21 cellular contexts compared by ENCODE assay signal in the genomic region with DNA sequence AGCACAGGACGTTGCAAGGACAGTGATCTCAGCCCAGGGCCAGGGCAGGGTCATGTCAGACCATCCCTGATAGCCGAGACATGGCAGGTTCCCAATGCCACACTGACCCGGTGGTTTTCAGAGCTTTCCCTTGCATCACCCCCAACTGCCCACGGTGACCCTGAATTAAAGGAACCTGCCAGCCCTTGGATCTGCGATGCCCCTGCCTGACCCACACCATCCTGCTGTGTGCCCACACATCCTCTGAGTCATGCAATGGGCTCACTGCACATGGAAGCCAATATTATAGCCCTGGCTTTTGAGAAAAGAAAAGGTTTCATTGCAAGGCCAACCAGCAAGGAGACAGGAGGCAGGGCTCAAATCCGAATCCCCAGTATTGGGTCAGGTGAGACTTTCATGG.
DNase-seq lines count a peak whose midpoint lies in the region; ATAC-seq and TF ChIP-seq lines count a peak whose summit lies in the region.
"Had no signal": no experiment of that assay in that cellular context is flagged by ENCODE, and none has a peak within 500 bp of the region (broad histone marks: within the 10 kb centered on the region; RNA-seq: fewer than 3 reads in every experiment).

No MANE protein-coding gene starts in this region.

- H3K9ac ChIP-seq in OCI-LY3 (ENCODE audit: low read length), result no peak overlapping the region

- no peak overlapping the region for H3K27ac ChIP-seq in OCI-LY3 (ENCODE audit: low read length)

- no peak overlapping the region for H2AFZ ChIP-seq in OCI-LY3 (ENCODE audit: low read depth, low read length)

- peaks cover 7% of the 10 kb centered on the region for H3K4me1 ChIP-seq in OCI-LY3 (ENCODE audit: low read length)

- H3K4me2 ChIP-seq in OCI-LY3 (ENCODE audit: low read length), result 0 out of 2 replicates have a peak overlapping the region, but pooled peaks have one; percentile 0

- H4K20me1 ChIP-seq in OCI-LY3 (ENCODE audit: insufficient read depth, low read length), result no peaks in the 10 kb centered on the region

- no peak overlapping the region for H3K4me3 ChIP-seq in OCI-LY3 (ENCODE audit: low read length)

- DNase-seq in LHCN-M2 (ENCODE audit: low read depth) (peak; percentile 12), kidney tubule cell (ENCODE audit: low spot score) (peak; percentile 3), epidermal melanocyte (ENCODE audit: insufficient read length, low spot score) (no peak), AG08395 (ENCODE audit: low spot score) (no peak), HPDE6-E6E7 (ENCODE audit: extremely low spot score) (no peak)
- DNase-seq: ACHN; C1 segment of cervical spinal cord; Calu3; CD8-positive, alpha-beta memory T cell; KBM-7; NCI-H1048; NCI-H1436; NCI-H187 treated with DMSO at 0.1 percent for 48 hours; NCI-H345; NCI-H524; NCI-H774; NK-92 treated with Interleukin-12 subunit alpha and Interleukin-12 subunit beta, amount 100 ng/mL, for 24 hours had no signal

- H3K79me2 ChIP-seq in OCI-LY3 (ENCODE audit: low read length), result no peaks in the 10 kb centered on the region

- H3K36me3 ChIP-seq in OCI-LY3 (replicated peaks; ENCODE audit: low read depth, low read length), result no peaks in the 10 kb centered on the region

- ATAC-seq in GM21737 (IDR thresholded peaks at IDR 0.05; ENCODE audit: unreplicated experiment), result no peak
- ATAC-seq: HepG2, Right ventricle myocardium inferior had no signal

- H3K9me3 ChIP-seq in OCI-LY3 (ENCODE audit: insufficient read depth, low read length), result no peaks in the 10 kb centered on the region

- TF ChIP-seq CTCF in OCI-LY3 (IDR thresholded peaks at IDR 0.05; ENCODE audit: low read depth, low read length), result no peak

- H3K27me3 ChIP-seq in OCI-LY3 (ENCODE audit: low read depth, low read length), result peaks cover 51% of the 10 kb centered on the region

Comparison
In these comparisons a context has a peak if more than half of its experiments do, and no peak if none do; other contexts are left out.
1. DNase-seq: peak in LHCN-M2 (single experiment) and kidney tubule cell (single experiment); none in epidermal melanocyte (single experiment), AG08395 (single experiment) and HPDE6-E6E7 (single experiment).